ENCODE assay signal across 32 cellular contexts in the genomic region with DNA sequence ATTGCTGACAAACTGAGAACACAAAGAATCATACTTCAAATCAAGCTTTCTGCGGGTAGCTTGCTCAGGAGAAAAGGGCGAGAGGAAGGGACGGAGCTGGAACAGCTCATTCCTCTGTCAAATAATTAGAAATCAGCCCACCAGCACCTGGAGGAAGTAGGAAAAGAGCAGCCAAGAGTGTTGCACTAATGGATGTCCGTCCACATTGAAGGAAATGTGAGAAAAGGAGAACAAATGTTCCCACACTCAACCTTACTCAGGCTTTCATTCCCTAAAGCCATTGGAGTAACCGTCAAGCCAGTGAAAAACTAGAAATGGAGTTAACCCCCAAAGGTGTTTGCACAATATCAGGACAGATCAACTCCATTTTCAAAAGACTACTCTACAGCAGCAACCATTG.
"Had no signal": no experiment of that assay in that cellular context is flagged by ENCODE, and none has a peak within 500 bp of the region (broad histone marks: within the 10 kb centered on the region; RNA-seq: fewer than 3 reads in every experiment).

No MANE protein-coding gene starts in this region.

- H3K27me3 ChIP-seq: ascending aorta, breast epithelium, esophagus muscularis mucosa, foreskin keratinocyte, gastrocnemius medialis, heart left ventricle had no signal

- DNase-seq: activated CD4-positive, alpha-beta memory T cell treated with anti-CD3 and anti-CD28 coated beads for 36 hours; activated CD4-positive, alpha-beta T cell treated with anti-CD3 and anti-CD28 coated beads for 36 hours; activated CD4-positive, alpha-beta T cell treated with anti-CD3 and anti-CD28 coated beads, Interleukin-2, amount 10 ng/mL, durations not matched to agents 24 days and 14 days; activated CD4-positive, CD25-positive, alpha-beta regulatory T cell; activated CD4-positive, CD25-positive, alpha-beta regulatory T cell treated with anti-CD3 and anti-CD28 coated beads, Interleukin-2, amount 50 U/mL, for 72 hours; activated CD8-positive, alpha-beta memory T cell treated with anti-CD3 and anti-CD28 coated beads, Interleukin-2, amount 10 ng/mL, durations not matched to agents 7 days and 5 days; activated CD8-positive, alpha-beta memory T cell treated with anti-CD3 and anti-CD28 coated beads, Interleukin-2, amount 50 U/mL, for 4 hours; activated CD8-positive, alpha-beta T cell treated with anti-CD3 and anti-CD28 coated beads, Interleukin-2, amount 10 ng/mL, durations not matched to agents 7 days and 5 days; activated gamma-delta T cell; activated naive CD4-positive, alpha-beta T cell; activated naive CD4-positive, alpha-beta T cell treated with anti-CD3 and anti-CD28 coated beads, Interleukin-2, amount 10 ng/mL, durations not matched to agents 7 days and 5 days; activated naive CD8-positive, alpha-beta T cell treated with anti-CD3 and anti-CD28 coated beads, Interleukin-2, amount 10 ng/mL, durations not matched to agents 7 days and 5 days; activated T-cell treated with anti-CD3 and anti-CD28 coated beads, Interleukin-2, amount 50 U/mL, for 1 hour; activated T-cell treated with anti-CD3 and anti-CD28 coated beads, Interleukin-2, amount 50 U/mL, for 72 hours; central memory CD4-positive, alpha-beta T cell; cortex of kidney; dermis blood vessel endothelial cell; effector CD4-positive, alpha-beta T cell; effector memory CD8-positive, alpha-beta T cell; erythroblast; foreskin keratinocyte; gastrocnemius medialis; glutamatergic neuron; heart left ventricle; T-helper 1 cell; T-helper 17 cell; T1000 had no signal

- H3K4me1 ChIP-seq: ascending aorta, breast epithelium, esophagus muscularis mucosa, foreskin keratinocyte, gastrocnemius medialis, heart left ventricle had no signal

- H3K4me3 ChIP-seq: ascending aorta, breast epithelium, cardiac muscle cell, esophagus muscularis mucosa, gastrocnemius medialis, heart left ventricle had no signal

- H3K36me3 ChIP-seq: ascending aorta, breast epithelium, cardiac muscle cell, esophagus muscularis mucosa, gastrocnemius medialis, heart left ventricle had no signal

- H3K27ac ChIP-seq: ascending aorta, cardiac muscle cell, esophagus muscularis mucosa, foreskin keratinocyte, gastrocnemius medialis, heart left ventricle had no signal

- ATAC-seq: activated CD4-positive, alpha-beta T cell treated with anti-CD3 and anti-CD28 coated beads for 36 hours; activated CD8-positive, alpha-beta memory T cell treated with anti-CD3 and anti-CD28 coated beads, Interleukin-2, amount 10 ng/mL, durations not matched to agents 7 days and 5 days; activated CD8-positive, alpha-beta T cell treated with anti-CD3 and anti-CD28 coated beads, Interleukin-2, amount 10 ng/mL, durations not matched to agents 7 days and 5 days; activated naive CD4-positive, alpha-beta T cell treated with anti-CD3 and anti-CD28 coated beads, Interleukin-2, amount 50 U/mL, for 72 hours; activated T-cell treated with anti-CD3 and anti-CD28 coated beads, Interleukin-2, amount 50 U/mL, for 72 hours; effector memory CD8-positive, alpha-beta T cell; foreskin keratinocyte; gastrocnemius medialis; heart left ventricle; T-helper 17 cell had no signal

- H3K9me3 ChIP-seq: ascending aorta, breast epithelium, esophagus muscularis mucosa, gastrocnemius medialis, heart left ventricle had no signal
